22 cellular contexts compared by ENCODE assay signal in genomic region chr1:7847599-7847998, GRCh38. TPM values are rescaled to one million over a fixed set of nuclear protein-coding genes. Genes with fewer than 3 reads are reported as not detected.
DNase-seq lines count a peak whose midpoint lies in the region; ATAC-seq and TF ChIP-seq lines count a peak whose summit lies in the region.
"Had no signal": no experiment of that assay in that cellular context is flagged by ENCODE, and none has a peak within 500 bp of the region (broad histone marks: within the 10 kb centered on the region; RNA-seq: fewer than 3 reads in every experiment).

No MANE protein-coding gene starts in this region.

- no peaks in the 10 kb centered on the region for H3K27me3 ChIP-seq in osteoblast (ENCODE audit: insufficient read depth, low read length)
- H3K27me3 ChIP-seq: sigmoid colon had no signal

- TF ChIP-seq CTCF in choroid plexus epithelial cell (conservative IDR thresholded peaks at IDR 0.05; ENCODE audit: low read depth, low read length) (no peak), osteoblast (IDR thresholded peaks at IDR 0.05; ENCODE audit: extremely low read depth, low read depth, low read length) (no peak)

- no peaks in the 10 kb centered on the region for H3K4me1 ChIP-seq in osteoblast (ENCODE audit: insufficient read depth, low read length)

- no peak for ATAC-seq in GM21360 (IDR thresholded peaks at IDR 0.05; ENCODE audit: unreplicated experiment)
- ATAC-seq: activated CD4-positive, CD25-positive, alpha-beta regulatory T cell treated with anti-CD3 and anti-CD28 coated beads, Interleukin-2, amount 50 U/mL, for 24 hours; activated CD8-positive, alpha-beta memory T cell treated with anti-CD3 and anti-CD28 coated beads, Interleukin-2, amount 10 ng/mL, durations not matched to agents 7 days and 5 days; esophagus mucosa; mucosa of descending colon had no signal

- peak; percentile 14 for DNase-seq in Daoy (ENCODE audit: low read depth)
- DNase-seq in M059J (ENCODE audit: low read depth): peak; percentile 87
- DNase-seq in choroid plexus epithelial cell (ENCODE audit: low read depth): peak; percentile 53
- DNase-seq in osteoblast (ENCODE audit: insufficient read length, low spot score, missing footprints): peak; percentile 93
- DNase-seq in NCI-H526 treated with DMSO at 0.1 percent for 48 hours (lab: John Stamatoyannopoulos, UW): no peak
- no peak for DNase-seq in SHP77 treated with DMSO at 0.1 percent for 48 hours (lab: John Stamatoyannopoulos, UW)
- no peak for DNase-seq in retina
- DNase-seq: activated CD8-positive, alpha-beta memory T cell treated with anti-CD3 and anti-CD28 coated beads, Interleukin-2, amount 10 ng/mL, durations not matched to agents 7 days and 5 days; activated gamma-delta T cell treated with Interleukin-2 at 50 U/mL for 16 hours; C1 segment of cervical spinal cord; DMS153; mucosa of descending colon; NCI-H1694; nucleus accumbens; SIG-M5; sigmoid colon; stimulated activated CD4-positive, alpha-beta T cell treated with anti-CD3 and anti-CD28 coated beads, Interleukin-4, amount 100 ng/mL, for 4 hours had no signal

- peak overlapping the region; percentile 56 for H3K4me2 ChIP-seq in osteoblast (ENCODE audit: insufficient read depth, low read length)

- H3K4me3 ChIP-seq in choroid plexus epithelial cell (ENCODE audit: low read depth, low read length) (no peak overlapping the region), osteoblast (ENCODE audit: insufficient read depth, low read length) (no peak overlapping the region)
- H3K4me3 ChIP-seq: mucosa of descending colon, sigmoid colon, thoracic aorta had no signal

- no peak overlapping the region for H2AFZ ChIP-seq in osteoblast (ENCODE audit: low read length)

- no peaks in the 10 kb centered on the region for H3K9me3 ChIP-seq in osteoblast (ENCODE audit: low read depth, low read length)
- H3K9me3 ChIP-seq: mucosa of descending colon, sigmoid colon, thoracic aorta had no signal

- H4K20me1 ChIP-seq in osteoblast (ENCODE audit: insufficient read depth, low read length): no peaks in the 10 kb centered on the region

- no peak overlapping the region for H3K27ac ChIP-seq in osteoblast (ENCODE audit: low read depth, low read length)
- H3K27ac ChIP-seq: sigmoid colon, thoracic aorta had no signal

- H3K79me2 ChIP-seq in osteoblast (ENCODE audit: insufficient read depth, low read length): no peaks in the 10 kb centered on the region

- H3K36me3 ChIP-seq in osteoblast (ENCODE audit: insufficient read depth, low read length): no peaks in the 10 kb centered on the region

RNA-seq across cellular contexts. Expression of gene UTS2, which starts 5.3 kb away (rescaled TPM):
- total RNA-seq in Daoy (2014; rRNA removed; shearing (Covaris generic)): not detected in 2 replicates
- 0.05 TPM in 1 of 2 replicates, not detected in the other for total RNA-seq in M059J (2014; rRNA removed; shearing (Covaris generic))
- total RNA-seq in osteoblast: under 0.01 and 0.29 TPM in 2 replicates
- total RNA-seq: esophagus mucosa; sigmoid colon; T-helper 2 cell treated with Interferon-gamma antibody and Interleukin-4, amounts not matched to agents 100 ng/mL and 5 ng/mL, for 36 hours; thoracic aorta had no signal

Comparison
In these comparisons a context has a peak if more than half of its experiments do, and no peak if none do; other contexts are left out.
1. DNase-seq: peak in Daoy (single experiment), M059J (single experiment), choroid plexus epithelial cell (single experiment) and osteoblast (single experiment); none in NCI-H526 treated with DMSO at 0.1 percent for 48 hours (single experiment), SHP77 treated with DMSO at 0.1 percent for 48 hours (single experiment) and retina (single experiment).